ENCODE assay signal across 29 cellular contexts in genomic region chr2:218478544-218478943, GRCh38. TPM values are rescaled to one million over a fixed set of nuclear protein-coding genes. Genes with fewer than 3 reads are reported as not detected.
"Had no signal": no experiment of that assay in that cellular context is flagged by ENCODE, and none has a peak within 500 bp of the region (broad histone marks: within the 10 kb centered on the region; RNA-seq: fewer than 3 reads in every experiment).

No MANE protein-coding gene starts in this region.

- H3K4me3 ChIP-seq: body of pancreas, gastrocnemius medialis, mucosa of descending colon, pancreas, psoas muscle, thyroid gland, upper lobe of right lung had no signal

- H3K27ac Mint-ChIP-seq: activated CD4-positive, alpha-beta T cell treated with anti-CD3 and anti-CD28 coated beads, Interleukin-2, amount 10 ng/mL, durations not matched to agents 7 days and 5 days; activated CD8-positive, alpha-beta T cell treated with anti-CD3 and anti-CD28 coated beads for 36 hours; activated naive CD8-positive, alpha-beta T cell treated with anti-CD3 and anti-CD28 coated beads, Interleukin-2, amount 50 U/mL, for 24 hours; activated T-helper 1 cell treated with anti-CD3 and anti-CD28 coated beads, Interleukin-12 subunit alpha, Interleukin-12 subunit beta, Interleukin-2, Interleukin-4 antibody, amounts not matched to agents 30 ng/mL and 10 ng/mL and 1 ng/mL, durations not matched to agents 14 hours and 24 hours and 36 hours; dendritic cell treated with granulocyte-macrophage colony-stimulating factor and Interleukin-4, amounts not matched to agents 40 ng/mL and 50 ng/mL, for 4 days; nephron progenitor cell; T-helper 2 cell treated with Interferon-gamma antibody and Interleukin-4, amounts not matched to agents 5 μg/mL and 100 μg/mL, for 36 hours had no signal

- H3K27me3 Mint-ChIP-seq: activated CD4-positive, alpha-beta T cell treated with anti-CD3 and anti-CD28 coated beads, Interleukin-2, amount 10 ng/mL, durations not matched to agents 7 days and 5 days; activated CD8-positive, alpha-beta T cell treated with anti-CD3 and anti-CD28 coated beads for 36 hours; activated naive CD8-positive, alpha-beta T cell treated with anti-CD3 and anti-CD28 coated beads, Interleukin-2, amount 50 U/mL, for 24 hours; dendritic cell treated with granulocyte-macrophage colony-stimulating factor and Interleukin-4, amounts not matched to agents 40 ng/mL and 50 ng/mL, for 4 days had no signal

- ATAC-seq: activated CD8-positive, alpha-beta T cell treated with anti-CD3 and anti-CD28 coated beads for 36 hours; activated naive CD8-positive, alpha-beta T cell treated with anti-CD3 and anti-CD28 coated beads, Interleukin-2, amount 50 U/mL, for 24 hours; body of pancreas; gastrocnemius medialis; left colon; mucosa of descending colon; psoas muscle; right cardiac atrium; stimulated activated naive CD8-positive, alpha-beta T cell treated with anti-CD3 and anti-CD28 coated beads, Interleukin-15, Interleukin-2, amounts not matched to agents 100 U/mL and 50 U/mL, for 24 hours; upper lobe of right lung had no signal

- H3K4me1 Mint-ChIP-seq: nephron progenitor cell had no signal

- H3K9me3 Mint-ChIP-seq: activated CD4-positive, alpha-beta T cell treated with anti-CD3 and anti-CD28 coated beads, Interleukin-2, amount 10 ng/mL, durations not matched to agents 7 days and 5 days; activated CD8-positive, alpha-beta T cell treated with anti-CD3 and anti-CD28 coated beads for 36 hours; activated naive CD8-positive, alpha-beta T cell treated with anti-CD3 and anti-CD28 coated beads, Interleukin-2, amount 50 U/mL, for 24 hours; activated T-helper 1 cell treated with anti-CD3 and anti-CD28 coated beads, Interleukin-12 subunit alpha, Interleukin-12 subunit beta, Interleukin-2, Interleukin-4 antibody, amounts not matched to agents 30 ng/mL and 10 ng/mL and 1 ng/mL, durations not matched to agents 14 hours and 24 hours and 36 hours; dendritic cell treated with granulocyte-macrophage colony-stimulating factor and Interleukin-4, amounts not matched to agents 40 ng/mL and 50 ng/mL, for 4 days; nephron progenitor cell; T-helper 2 cell treated with Interferon-gamma antibody and Interleukin-4, amounts not matched to agents 5 μg/mL and 100 μg/mL, for 36 hours had no signal

- H3K4me3 Mint-ChIP-seq: activated CD4-positive, alpha-beta T cell treated with anti-CD3 and anti-CD28 coated beads, Interleukin-2, amount 10 ng/mL, durations not matched to agents 7 days and 5 days; activated CD8-positive, alpha-beta T cell treated with anti-CD3 and anti-CD28 coated beads for 36 hours; activated naive CD8-positive, alpha-beta T cell treated with anti-CD3 and anti-CD28 coated beads, Interleukin-2, amount 50 U/mL, for 24 hours; activated T-helper 1 cell treated with anti-CD3 and anti-CD28 coated beads, Interleukin-12 subunit alpha, Interleukin-12 subunit beta, Interleukin-2, Interleukin-4 antibody, amounts not matched to agents 30 ng/mL and 10 ng/mL and 1 ng/mL, durations not matched to agents 14 hours and 24 hours and 36 hours; dendritic cell treated with granulocyte-macrophage colony-stimulating factor and Interleukin-4, amounts not matched to agents 40 ng/mL and 50 ng/mL, for 4 days; nephron progenitor cell; T-helper 2 cell treated with Interferon-gamma antibody and Interleukin-4, amounts not matched to agents 5 μg/mL and 100 μg/mL, for 36 hours had no signal

- DNase-seq: activated CD4-positive, alpha-beta T cell treated with anti-CD3 and anti-CD28 coated beads, Interleukin-2, amount 10 ng/mL, durations not matched to agents 7 days and 5 days; activated CD4-positive, CD25-positive, alpha-beta regulatory T cell treated with anti-CD3 and anti-CD28 coated beads, Interleukin-2, amount 50 U/mL, for 72 hours; activated CD8-positive, alpha-beta T cell treated with anti-CD3 and anti-CD28 coated beads for 36 hours; activated gamma-delta T cell; activated naive CD4-positive, alpha-beta T cell treated with anti-CD3 and anti-CD28 coated beads, Interleukin-2, amount 50 U/mL, for 16 hours; activated naive CD8-positive, alpha-beta T cell treated with anti-CD3 and anti-CD28 coated beads, Interleukin-2, amount 50 U/mL, for 24 hours; anterior cingulate cortex; body of pancreas; effector CD8-positive, alpha-beta T cell; erythroblast; gastrocnemius medialis; hippocampal formation; left colon; mesenchymal stem cell; mucosa of descending colon; nephron progenitor cell; pancreas; psoas muscle; right cardiac atrium; stimulated activated CD4-positive, alpha-beta T cell treated with anti-CD3 and anti-CD28 coated beads, Interleukin-4, amount 100 ng/mL, for 24 hours; stimulated activated naive CD8-positive, alpha-beta T cell treated with anti-CD3 and anti-CD28 coated beads, Interleukin-15, Interleukin-2, amounts not matched to agents 100 U/mL and 50 U/mL, for 24 hours; thyroid gland; upper lobe of right lung; WERI-Rb-1 had no signal

RNA-seq across cellular contexts. Expression of gene VIL1, which starts 59.6 kb away (rescaled TPM):
- total RNA-seq: activated CD8-positive, alpha-beta T cell treated with anti-CD3 and anti-CD28 coated beads for 36 hours; activated T-helper 1 cell treated with anti-CD3 and anti-CD28 coated beads, Interleukin-12 subunit alpha, Interleukin-12 subunit beta, Interleukin-2, Interleukin-4 antibody, amounts not matched to agents 30 ng/mL and 10 ng/mL and 1 ng/mL, durations not matched to agents 14 hours and 24 hours and 36 hours; cardiac septum; psoas muscle; right cardiac atrium; subcutaneous adipose tissue; thyroid gland; upper lobe of right lung had no signal
